ENCODE assay signal across 8 cellular contexts in genomic region chr7:81956520-81956919, GRCh38.
DNase-seq lines count a peak whose midpoint lies in the region; ATAC-seq and TF ChIP-seq lines count a peak whose summit lies in the region.

No MANE protein-coding gene starts in this region.

- no peaks in the 10 kb centered on the region for H3K36me3 ChIP-seq in endodermal cell (ENCODE audit: control insufficient read depth, insufficient read depth, low read length)

- H3K27me3 Mint-ChIP-seq in endodermal cell (ENCODE audit: insufficient read depth) (no peaks in the 10 kb centered on the region), nephron (ENCODE audit: low read depth) (no peaks in the 10 kb centered on the region)

- no peaks in the 10 kb centered on the region for H3K4me1 ChIP-seq in endodermal cell (ENCODE audit: control insufficient read depth, insufficient read depth, low read length)

- H3K9ac ChIP-seq in endodermal cell (ENCODE audit: extremely low read depth, low read length, poor library complexity, severe bottlenecking): no peak overlapping the region

- H3K27ac Mint-ChIP-seq in endodermal cell: no peak overlapping the region
- no peak overlapping the region for H3K27ac Mint-ChIP-seq in nephron

- H3K4me3 Mint-ChIP-seq in endodermal cell (no peak overlapping the region), nephron (no peak overlapping the region)

- H3K4me3 ChIP-seq in endodermal cell (ENCODE audit: low read length): no peak overlapping the region

- H3K36me3 Mint-ChIP-seq in endodermal cell (ENCODE audit: low read depth) (no peaks in the 10 kb centered on the region), nephron (ENCODE audit: low read depth) (peaks cover 8% of the 10 kb centered on the region)

- WGBS in endodermal cell (ENCODE audit: insufficient coverage in 1 of 2, insufficient read length in 1 of 2), 2 experiments: 55 to 68% methylated on average over 2 to 4 of the region's 4 CpGs

- DNase-seq in GM13977 (ENCODE audit: low spot score) (no peak), NOMO-1 (lab: John Stamatoyannopoulos, UW; ENCODE audit: unreplicated experiment in 2 of 2) (peak; percentile 93 to 99), endodermal cell (peak; percentile 50)
- DNase-seq in activated CD4-positive, alpha-beta T cell treated with anti-CD3 and anti-CD28 coated beads for 4 hours: no peak

- no peaks in the 10 kb centered on the region for H3K27me3 ChIP-seq in endodermal cell (ENCODE audit: control insufficient read depth, insufficient read depth, low read length, poor library complexity, severe bottlenecking)

- H3K9me3 Mint-ChIP-seq in endodermal cell (no peaks in the 10 kb centered on the region), nephron (no peaks in the 10 kb centered on the region)

- ATAC-seq in HG03039 (IDR thresholded peaks at IDR 0.05; ENCODE audit: unreplicated experiment) (peak; percentile 85), GM19397 (IDR thresholded peaks at IDR 0.05; ENCODE audit: unreplicated experiment) (no peak), HG03095 (IDR thresholded peaks at IDR 0.05; ENCODE audit: unreplicated experiment) (no peak)

- H3K4me1 Mint-ChIP-seq in endodermal cell: no peaks in the 10 kb centered on the region
- peaks cover 5% of the 10 kb centered on the region for H3K4me1 Mint-ChIP-seq in nephron

- no peak overlapping the region for H3K27ac ChIP-seq in endodermal cell (ENCODE audit: low read depth, low read length)

- peak; percentile 47 for TF ChIP-seq CTCF in GM13977 (IDR thresholded peaks at IDR 0.05; ENCODE audit: extremely low read depth, insufficient read depth, missing control alignments)
- TF ChIP-seq CTCF in endodermal cell (conservative IDR thresholded peaks at IDR 0.05): peak; percentile 81
- peak; percentile 36 to 53 (median 44) for TF ChIP-seq CTCF in nephron (IDR thresholded peaks at IDR 0.05; ENCODE audit: unreplicated experiment in 3 of 3)

- in situ Hi-C loops in GM13977 (cut with MboI; ENCODE audit: low pct_unique_long_range_greater_than_20kb, low sequenced_read_pairs, unreplicated experiment): no loop called here

- H3K9me3 ChIP-seq in endodermal cell (ENCODE audit: control insufficient read depth, low read length): no peaks in the 10 kb centered on the region

Comparison
In these comparisons a context has a peak if more than half of its experiments do, and no peak if none do; other contexts are left out.
1. DNase-seq: peak in NOMO-1 (2 of 2) and endodermal cell (single experiment); none in GM13977 (single experiment) and activated CD4-positive, alpha-beta T cell treated with anti-CD3 and anti-CD28 coated beads for 4 hours (0 of 2).
2. Peak in every context shown above with its lines, with median percentiles within 50 percentile points of each other: CTCF ChIP-seq.